Comparison of ENCODE assay signal across 8 cellular contexts in the genomic region with DNA sequence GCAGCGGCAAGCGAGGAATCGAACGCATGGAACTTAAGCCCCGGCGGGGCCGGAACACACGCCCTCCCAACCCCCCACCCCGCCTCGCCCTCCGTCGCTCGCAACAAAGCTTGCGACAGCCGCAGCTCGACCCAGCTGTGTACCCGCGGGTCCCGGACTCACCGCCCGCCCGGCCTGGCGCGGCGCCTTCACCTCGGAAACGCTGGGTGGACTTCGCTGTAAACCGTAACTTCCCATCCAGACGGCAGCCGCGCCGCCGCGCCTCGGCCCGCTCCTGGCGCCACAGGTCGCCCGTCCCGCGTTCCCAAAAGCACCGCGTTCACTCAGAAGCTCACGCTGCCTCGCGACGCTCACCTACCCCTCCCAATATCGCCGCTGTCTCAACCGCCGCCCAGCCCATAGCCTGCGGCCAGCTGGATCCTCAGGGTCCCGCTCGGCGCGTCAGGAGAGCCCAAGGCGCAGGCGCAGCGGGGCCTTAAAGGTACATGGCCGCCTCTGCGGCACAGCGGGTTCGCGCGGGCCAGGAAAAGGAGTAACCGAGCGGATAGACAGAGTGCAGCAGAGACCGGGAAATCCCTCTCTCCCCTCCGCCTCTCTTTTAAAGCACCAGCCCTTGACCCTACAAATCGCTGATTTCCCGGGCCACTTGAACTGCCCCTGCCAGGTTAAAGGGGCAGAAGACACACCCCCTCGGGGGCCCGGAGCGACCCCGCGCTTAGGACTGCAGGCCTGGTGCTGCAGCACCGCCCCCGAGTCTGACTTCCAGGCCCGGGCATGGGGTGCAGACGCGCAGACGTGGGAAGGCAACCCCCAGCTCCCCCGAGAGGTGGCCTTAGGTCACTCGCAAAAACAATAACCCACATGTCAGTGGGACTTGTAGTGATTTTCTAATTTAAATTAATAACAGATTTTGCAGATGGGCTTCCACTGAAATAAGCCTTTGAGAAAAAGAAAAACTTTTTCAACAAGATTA. TPM values are rescaled to one million over a fixed set of nuclear protein-coding genes. Genes with fewer than 3 reads are reported as not detected.
A peak's percentile ranks its signal among the peaks of the same experiment; 100 is the strongest.
DNase-seq lines count a peak whose midpoint lies in the region; ATAC-seq and TF ChIP-seq lines count a peak whose summit lies in the region.
"Not testable (repeated sequence)": the region's sequence is repeated elsewhere in the genome, so short reads cannot be mapped to it uniquely, and the experiment has no call there.

A gene with protein sequence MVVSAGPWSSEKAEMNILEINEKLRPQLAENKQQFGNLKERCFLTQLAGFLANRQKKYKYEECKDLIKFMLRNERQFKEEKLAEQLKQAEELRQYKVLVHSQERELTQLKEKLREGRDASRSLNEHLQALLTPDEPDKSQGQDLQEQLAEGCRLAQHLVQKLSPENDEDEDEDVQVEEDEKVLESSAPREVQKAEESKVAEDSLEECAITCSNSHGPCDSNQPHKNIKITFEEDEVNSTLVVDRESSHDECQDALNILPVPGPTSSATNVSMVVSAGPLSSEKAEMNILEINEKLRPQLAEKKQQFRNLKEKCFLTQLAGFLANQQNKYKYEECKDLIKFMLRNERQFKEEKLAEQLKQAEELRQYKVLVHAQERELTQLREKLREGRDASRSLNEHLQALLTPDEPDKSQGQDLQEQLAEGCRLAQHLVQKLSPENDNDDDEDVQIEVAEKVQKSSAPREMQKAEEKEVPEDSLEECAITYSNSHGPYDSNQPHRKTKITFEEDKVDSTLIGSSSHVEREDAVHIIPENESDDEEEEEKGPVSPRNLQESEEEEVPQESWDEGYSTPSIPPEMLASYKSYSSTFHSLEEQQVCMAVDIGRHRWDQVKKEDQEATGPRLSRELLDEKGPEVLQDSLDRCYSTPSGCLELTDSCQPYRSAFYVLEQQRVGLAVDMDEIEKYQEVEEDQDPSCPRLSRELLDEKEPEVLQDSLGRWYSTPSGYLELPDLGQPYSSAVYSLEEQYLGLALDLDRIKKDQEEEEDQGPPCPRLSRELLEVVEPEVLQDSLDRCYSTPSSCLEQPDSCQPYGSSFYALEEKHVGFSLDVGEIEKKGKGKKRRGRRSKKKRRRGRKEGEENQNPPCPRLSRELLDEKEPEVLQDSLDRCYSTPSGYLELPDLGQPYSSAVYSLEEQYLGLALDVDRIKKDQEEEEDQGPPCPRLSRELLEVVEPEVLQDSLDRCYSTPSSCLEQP (N-terminal part only) (minus strand): TSS at position 443 of the 973 bp plus-strand sequence. CDS start 21,412 bp downstream, outside the sequence.

- intact Hi-C loops in heart left ventricle (cut with DNase I); testis (cut with DNase I; ENCODE audit: low total_unique reads): not testable (repeated sequence)

- 0 to 1% (median 0%) methylated on average over 24 to 39 of the region's 85 CpGs; no CpG with 5 or more reads in 1 of the 4 donors for WGBS in heart left ventricle, 4 donors
- WGBS in testis, 2 donors: 1% methylated on average over 23 of the region's 85 CpGs; no CpG with 5 or more reads in 1 of the 2 donors

- H3K27me3 ChIP-seq in MM.1S (replicated peaks; ENCODE audit: insufficient read depth, low read length); heart left ventricle; testis: not testable (repeated sequence)

- H3K27ac Mint-ChIP-seq in T-helper 2 cell treated with Interferon-gamma antibody and Interleukin-4, amounts not matched to agents 5 μg/mL and 100 μg/mL, for 36 hours: peak within 1 kb of the TSS; percentile 97

- not testable (repeated sequence) for H4K20me1 ChIP-seq in MM.1S (ENCODE audit: insufficient read depth, low read length)

- not testable (repeated sequence) for H3K4me1 ChIP-seq in MM.1S (ENCODE audit: low read length); heart left ventricle; testis

- not testable (repeated sequence) for H3K36me3 Mint-ChIP-seq in T-helper 2 cell treated with Interferon-gamma antibody and Interleukin-4, amounts not matched to agents 5 μg/mL and 100 μg/mL, for 36 hours (ENCODE audit: low read depth)

- peak within 1 kb of the TSS; percentile 99 for H3K4me3 Mint-ChIP-seq in T-helper 2 cell treated with Interferon-gamma antibody and Interleukin-4, amounts not matched to agents 5 μg/mL and 100 μg/mL, for 36 hours

- not testable (repeated sequence) for H3K9me2 ChIP-seq in MM.1S (replicated peaks; ENCODE audit: insufficient read depth, low read length)

- ATAC-seq in HG02588 (IDR thresholded peaks at IDR 0.05; ENCODE audit: unreplicated experiment): peak; percentile 94
- ATAC-seq in heart left ventricle: peak; percentile 96 to 100 (median 100)

- H2AFZ ChIP-seq in MM.1S (ENCODE audit: low read length): not testable (repeated sequence)

- not testable (repeated sequence) for H3K9me3 Mint-ChIP-seq in T-helper 2 cell treated with Interferon-gamma antibody and Interleukin-4, amounts not matched to agents 5 μg/mL and 100 μg/mL, for 36 hours

- H3K9me3 ChIP-seq in MM.1S (replicated peaks; ENCODE audit: insufficient read depth, low read length); heart left ventricle; testis: not testable (repeated sequence)

- H3K4me1 Mint-ChIP-seq in T-helper 2 cell treated with Interferon-gamma antibody and Interleukin-4, amounts not matched to agents 5 μg/mL and 100 μg/mL, for 36 hours (ENCODE audit: low read depth): not testable (repeated sequence)

- TF ChIP-seq CTCF in GM12865 (IDR thresholded peaks at IDR 0.05; ENCODE audit: insufficient read depth, low read depth, low read length, missing control alignments); MM.1S (IDR thresholded peaks at IDR 0.05; ENCODE audit: low read length); heart left ventricle (IDR thresholded peaks at IDR 0.05); testis (IDR thresholded peaks at IDR 0.05): not testable (repeated sequence)

- not testable (repeated sequence) for TF ChIP-seq POLR2A in heart left ventricle (IDR thresholded peaks at IDR 0.05); testis (IDR thresholded peaks at IDR 0.05)

- not testable (repeated sequence) for H3K4me2 ChIP-seq in MM.1S (ENCODE audit: low read depth, low read length)

- H3F3A ChIP-seq in MM.1S (ENCODE audit: insufficient read depth, low read length): not testable (repeated sequence)

- not testable (repeated sequence) for H3K27me3 Mint-ChIP-seq in T-helper 2 cell treated with Interferon-gamma antibody and Interleukin-4, amounts not matched to agents 5 μg/mL and 100 μg/mL, for 36 hours (ENCODE audit: low read depth)

- DNase-seq in GM12865 (ENCODE audit: low read depth) (peak; percentile 44), MM.1S (peak; percentile 63), anterior cingulate cortex (lab: John Stamatoyannopoulos, UW) (peak in 33 of 58 donors; percentile 0 to 62 (median 15)), heart left ventricle (peak; percentile 40 to 79 (median 63)), pons (ENCODE audit: low spot score) (peak; percentile 2), testis (peak; percentile 76)
- DNase-seq in T-helper 2 cell treated with Interferon-gamma antibody and Interleukin-4, amounts not matched to agents 5 μg/mL and 100 μg/mL, for 36 hours (ENCODE audit: low spot score): peak; percentile 53

- H3K9ac ChIP-seq in MM.1S (ENCODE audit: low read length): peak within 1 kb of the TSS; percentile 28; the same call in 1 of the 2 replicates

- H3K27ac ChIP-seq in MM.1S (ENCODE audit: low read length): not testable (repeated sequence)
- H3K27ac ChIP-seq in heart left ventricle (peak within 1 kb of the TSS in 9 of 12 donors; percentile 46 to 85 (median 66)), testis (peak within 1 kb of the TSS in 1 of 2 donors; percentile 73)

- H3K36me3 ChIP-seq in MM.1S (replicated peaks; ENCODE audit: insufficient read depth, low read length); heart left ventricle; testis (ENCODE audit: low read depth, missing control alignments): not testable (repeated sequence)

- H3K4me3 ChIP-seq in GM12865 (ENCODE audit: low read depth, low read length): peak within 1 kb of the TSS; percentile 44
- peak within 1 kb of the TSS; percentile 48; the same call in 1 of the 2 replicates for H3K4me3 ChIP-seq in MM.1S (ENCODE audit: low read length)
- H3K4me3 ChIP-seq in heart left ventricle: peak within 1 kb of the TSS in 11 of 12 donors; percentile 37 to 66 (median 59)
- H3K4me3 ChIP-seq in testis: peak within 1 kb of the TSS; percentile 49 to 69

- H3K79me2 ChIP-seq in MM.1S (ENCODE audit: low read length): not testable (repeated sequence)

RNA-seq across cellular contexts. Expression of the gene that starts here (rescaled TPM):
- total RNA-seq in heart left ventricle (10 to 100 TPM in 1 of 9 donors, 1 to 10 TPM in 8; 2.9 to 10.3 (median 4.8) TPM), testis (10 to 100 TPM; 21.6 to 29.8 TPM)
- polyA plus RNA-seq in heart left ventricle (1 to 10 TPM; 3.8 to 4.8 TPM), testis (ENCODE audit: insufficient read depth, low read depth, low replicate concordance) (18.1 TPM)

Comparison
In these comparisons a context has a peak if more than half of its experiments do, and no peak if none do; other contexts are left out.
1. DNase-seq: peak in every context shown above with its lines; median percentile 76 in testis; 63 in MM.1S; 63 in heart left ventricle; 53 in T-helper 2 cell treated with Interferon-gamma antibody and Interleukin-4, amounts not matched to agents 5 μg/mL and 100 μg/mL, for 36 hours; 44 in GM12865; 15 in anterior cingulate cortex; 2 in pons.